In genomic region chr17:68289936-68290267, GRCh38 we compare ENCODE assay signal across 9 cellular contexts. TPM values are rescaled to one million over a fixed set of nuclear protein-coding genes. Genes with fewer than 3 reads are reported as not detected.
A peak's percentile ranks its signal among the peaks of the same experiment; 100 is the strongest.
DNase-seq lines count a peak whose midpoint lies in the region; ATAC-seq and TF ChIP-seq lines count a peak whose summit lies in the region.
"Had no signal": no experiment of that assay in that cellular context is flagged by ENCODE, and none has a peak within 500 bp of the region (broad histone marks: within the 10 kb centered on the region; RNA-seq: fewer than 3 reads in every experiment).

No MANE protein-coding gene starts in this region.

- ATAC-seq in activated T-cell treated with anti-CD3 and anti-CD28 coated beads, Interleukin-2, amount 50 U/mL, for 72 hours (replicated peaks in 1 of 2) = no peak
- ATAC-seq in lower lobe of right lung (no peak), upper lobe of right lung (no peak)
- ATAC-seq: Panc1 had no signal

- H3K27me3 ChIP-seq in lower lobe of right lung (ENCODE audit: low read depth) (peaks cover 45% of the 10 kb centered on the region), upper lobe of right lung (peaks cover 15% of the 10 kb centered on the region)

- peak; percentile 14 for DNase-seq in stimulated activated CD4-positive, alpha-beta T cell treated with anti-CD3 and anti-CD28 coated beads, Interleukin-15, amount 100 ng/mL, for 24 hours
- no peak for DNase-seq in stimulated activated CD4-positive, alpha-beta T cell treated with anti-CD3 and anti-CD28 coated beads, Interleukin-1b, Interleukin-23, amount 100 ng/mL, for 48 hours
- no peak for DNase-seq in activated T-cell treated with anti-CD3 and anti-CD28 coated beads, Interleukin-2, amount 50 U/mL, for 72 hours
- DNase-seq in lower lobe of right lung (no peak), upper lobe of right lung (no peak), erythroblast (lab: John Stamatoyannopoulos, UW) (no peak), NCI-H774 (lab: John Stamatoyannopoulos, UW) (no peak), NCI-H1092 (lab: John Stamatoyannopoulos, UW) (no peak)

- no peak for TF ChIP-seq POLR2A in erythroblast (IDR thresholded peaks at IDR 0.05; ENCODE audit: low read length)

- no peaks in the 10 kb centered on the region for H3K9me3 ChIP-seq in lower lobe of right lung
- H3K9me3 ChIP-seq in upper lobe of right lung = no peaks in the 10 kb centered on the region

- intact Hi-C loops in lower lobe of right lung (cut with DNase I) (no loop called here), upper lobe of right lung (cut with DNase I) (no loop called here)

- H3K4me3 ChIP-seq in lower lobe of right lung = peak overlapping the region; percentile 63
- H3K4me3 ChIP-seq in upper lobe of right lung = peak overlapping the region; percentile 60

- no peaks in the 10 kb centered on the region for H3K27me3 Mint-ChIP-seq in activated T-cell treated with anti-CD3 and anti-CD28 coated beads, Interleukin-2, amount 50 U/mL, for 72 hours (ENCODE audit: low read depth)

- no peak for TF ChIP-seq CTCF in lower lobe of right lung (IDR thresholded peaks at IDR 0.05)
- TF ChIP-seq CTCF in upper lobe of right lung (IDR thresholded peaks at IDR 0.05) = no peak

- H3K27ac ChIP-seq in lower lobe of right lung (peak overlapping the region; percentile 92), upper lobe of right lung (peak overlapping the region; percentile 92)

- H3K36me3 Mint-ChIP-seq in activated T-cell treated with anti-CD3 and anti-CD28 coated beads, Interleukin-2, amount 50 U/mL, for 72 hours (ENCODE audit: insufficient read depth in 2 of 2) = peaks cover 0 to 3% of the 10 kb centered on the region in 2 donors

- peak overlapping the region; percentile 99 to 100 for H3K4me3 Mint-ChIP-seq in activated T-cell treated with anti-CD3 and anti-CD28 coated beads, Interleukin-2, amount 50 U/mL, for 72 hours

- no peaks in the 10 kb centered on the region for H3K9me3 Mint-ChIP-seq in activated T-cell treated with anti-CD3 and anti-CD28 coated beads, Interleukin-2, amount 50 U/mL, for 72 hours

- H3K4me1 ChIP-seq in lower lobe of right lung (peaks cover 23% of the 10 kb centered on the region), upper lobe of right lung (peaks cover 17% of the 10 kb centered on the region)

- H3K36me3 ChIP-seq in lower lobe of right lung = no peaks in the 10 kb centered on the region
- no peaks in the 10 kb centered on the region for H3K36me3 ChIP-seq in upper lobe of right lung

- peaks cover 56% of the 10 kb centered on the region for H3K4me1 Mint-ChIP-seq in activated T-cell treated with anti-CD3 and anti-CD28 coated beads, Interleukin-2, amount 50 U/mL, for 72 hours (ENCODE audit: low read depth)

- H3K27ac Mint-ChIP-seq in activated T-cell treated with anti-CD3 and anti-CD28 coated beads, Interleukin-2, amount 50 U/mL, for 72 hours = peak overlapping the region; percentile 100

RNA-seq across cellular contexts. Expression of gene SLC16A6, which starts 1.0 kb away (rescaled TPM):
- total RNA-seq in activated T-cell treated with anti-CD3 and anti-CD28 coated beads, Interleukin-2, amount 50 U/mL, for 72 hours = 1 to 10 TPM; 5.9 to 8.7 TPM
- total RNA-seq in lower lobe of right lung (7.5 TPM), upper lobe of right lung (7.5 TPM)

RNA-seq across cellular contexts. Expression of gene ARSG, which starts 1.4 kb away (rescaled TPM):
- 10 to 100 TPM; 24.2 to 24.6 TPM for total RNA-seq in activated T-cell treated with anti-CD3 and anti-CD28 coated beads, Interleukin-2, amount 50 U/mL, for 72 hours
- total RNA-seq in lower lobe of right lung = 4.2 TPM
- 4.8 TPM for total RNA-seq in upper lobe of right lung

RNA-seq across cellular contexts. Expression of gene AMZ2, which starts 42.1 kb away (rescaled TPM):
- 100 to 1,000 TPM; 185 to 224 TPM for total RNA-seq in activated T-cell treated with anti-CD3 and anti-CD28 coated beads, Interleukin-2, amount 50 U/mL, for 72 hours
- total RNA-seq in lower lobe of right lung (55.9 TPM), upper lobe of right lung (50.5 TPM)
